35 cellular contexts compared by ENCODE assay signal in the genomic region with DNA sequence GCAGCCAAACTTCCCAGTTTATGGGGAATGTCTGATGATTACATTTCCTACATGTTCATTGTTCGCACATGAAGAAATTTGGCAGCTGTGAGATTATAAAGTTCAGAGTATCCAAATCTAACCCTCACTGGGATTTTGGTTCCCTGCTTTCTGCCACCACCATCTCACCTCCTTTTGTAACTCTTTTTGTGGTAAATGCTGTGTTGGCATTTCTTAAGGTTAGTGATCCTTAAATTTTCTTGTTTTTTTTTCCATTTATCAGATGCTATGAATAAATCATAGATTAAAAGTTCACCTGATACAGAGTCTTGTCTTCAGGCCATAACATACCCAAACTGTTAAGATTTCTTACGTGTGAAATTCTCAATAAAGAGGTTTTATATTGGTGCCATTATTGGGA. TPM values are rescaled to one million over a fixed set of nuclear protein-coding genes. Genes with fewer than 3 reads are reported as not detected.
"Had no signal": no experiment of that assay in that cellular context is flagged by ENCODE, and none has a peak within 500 bp of the region (broad histone marks: within the 10 kb centered on the region; RNA-seq: fewer than 3 reads in every experiment).

No MANE protein-coding gene starts in this region.

- H3K27me3 ChIP-seq: adrenal gland, ascending aorta, body of pancreas, brain microvascular endothelial cell, breast epithelium had no signal

- H3K4me3 ChIP-seq: adrenal gland, ascending aorta, body of pancreas, breast epithelium, cardiac muscle cell had no signal

- H3K9me3 ChIP-seq: adrenal gland, ascending aorta, body of pancreas, breast epithelium had no signal

- H3K36me3 ChIP-seq: adrenal gland, ascending aorta, breast epithelium, cardiac muscle cell had no signal

- FAIRE-seq: bronchial epithelial cell had no signal

- ATAC-seq: activated naive CD4-positive, alpha-beta T cell treated with anti-CD3 and anti-CD28 coated beads, Interleukin-2, amount 50 U/mL, for 72 hours; activated naive CD8-positive, alpha-beta T cell treated with anti-CD3 and anti-CD28 coated beads, Interleukin-2, amount 50 U/mL, for 24 hours; activated T-cell treated with anti-CD3 and anti-CD28 coated beads, Interleukin-2, amount 50 U/mL, for 4 hours; activated T-cell treated with anti-CD3 and anti-CD28 coated beads, Interleukin-2, amount 50 U/mL, for 72 hours; activated T-helper 17 cell treated with anti-CD3 and anti-CD28 coated beads, Interleukin-2, amount 50 U/mL, for 72 hours; body of pancreas had no signal

- DNase-seq: activated effector memory CD4-positive, alpha-beta T cell treated with anti-CD3 and anti-CD28 coated beads, Interleukin-2, amount 50 U/mL, for 16 hours; activated effector memory CD4-positive, alpha-beta T cell treated with Interleukin-2 at 50 U/mL for 16 hours; activated gamma-delta T cell; activated gamma-delta T cell treated with Interleukin-2 at 50 U/mL for 16 hours; activated naive CD4-positive, alpha-beta T cell; activated naive CD4-positive, alpha-beta T cell treated with anti-CD3 and anti-CD28 coated beads for 36 hours; activated naive CD4-positive, alpha-beta T cell treated with anti-CD3 and anti-CD28 coated beads, Interleukin-2, amount 10 ng/mL, durations not matched to agents 7 days and 5 days; activated naive CD4-positive, alpha-beta T cell treated with anti-CD3 and anti-CD28 coated beads, Interleukin-2, amount 50 U/mL, for 16 hours; activated naive CD4-positive, alpha-beta T cell treated with Interleukin-2 at 50 U/mL for 16 hours; activated naive CD8-positive, alpha-beta T cell treated with anti-CD3 and anti-CD28 coated beads for 36 hours; activated naive CD8-positive, alpha-beta T cell treated with anti-CD3 and anti-CD28 coated beads, Interleukin-2, amount 10 ng/mL, durations not matched to agents 7 days and 5 days; activated naive CD8-positive, alpha-beta T cell treated with anti-CD3 and anti-CD28 coated beads, Interleukin-2, amount 50 U/mL, for 24 hours; activated T-cell treated with anti-CD3 and anti-CD28 coated beads, Interleukin-2, amount 50 U/mL, for 24 hours; activated T-cell treated with anti-CD3 and anti-CD28 coated beads, Interleukin-2, amount 50 U/mL, for 4 hours; activated T-cell treated with anti-CD3 and anti-CD28 coated beads, Interleukin-2, amount 50 U/mL, for 48 hours; activated T-cell treated with anti-CD3 and anti-CD28 coated beads, Interleukin-2, amount 50 U/mL, for 72 hours; adrenal gland; amniotic stem cell; amygdala; anterior cingulate cortex; aorta; body of pancreas; brain microvascular endothelial cell; caudate nucleus; central memory CD4-positive, alpha-beta T cell; cerebellar nuclear complex had no signal

- H3K4me1 ChIP-seq: adrenal gland, ascending aorta, body of pancreas, breast epithelium had no signal

- H3K27ac ChIP-seq: adrenal gland, ascending aorta, body of pancreas, brain microvascular endothelial cell, breast epithelium, cardiac muscle cell had no signal

RNA-seq across cellular contexts. Expression of a gene that starts 8.5 kb away (rescaled TPM):
- total RNA-seq: activated naive CD4-positive, alpha-beta T cell treated with anti-CD3 and anti-CD28 coated beads for 36 hours; activated naive CD8-positive, alpha-beta T cell treated with anti-CD3 and anti-CD28 coated beads for 36 hours; activated naive CD8-positive, alpha-beta T cell treated with anti-CD3 and anti-CD28 coated beads, Interleukin-2, amount 10 ng/mL, durations not matched to agents 7 days and 5 days; activated T-cell treated with anti-CD3 and anti-CD28 coated beads, Interleukin-2, amount 50 U/mL, for 4 hours; activated T-helper 1 cell treated with anti-CD3 and anti-CD28 coated beads, Interleukin-12 subunit alpha, Interleukin-12 subunit beta, Interleukin-2, Interleukin-4 antibody, amounts not matched to agents 30 ng/mL and 10 ng/mL and 1 ng/mL, durations not matched to agents 14 hours and 24 hours and 36 hours; aorta; ascending aorta; astrocyte; body of pancreas; chondrocyte had no signal
- polyA plus RNA-seq: adrenal gland, aorta, cardiac muscle cell had no signal
